ENCODE assay signal across 16 cellular contexts in the genomic region with DNA sequence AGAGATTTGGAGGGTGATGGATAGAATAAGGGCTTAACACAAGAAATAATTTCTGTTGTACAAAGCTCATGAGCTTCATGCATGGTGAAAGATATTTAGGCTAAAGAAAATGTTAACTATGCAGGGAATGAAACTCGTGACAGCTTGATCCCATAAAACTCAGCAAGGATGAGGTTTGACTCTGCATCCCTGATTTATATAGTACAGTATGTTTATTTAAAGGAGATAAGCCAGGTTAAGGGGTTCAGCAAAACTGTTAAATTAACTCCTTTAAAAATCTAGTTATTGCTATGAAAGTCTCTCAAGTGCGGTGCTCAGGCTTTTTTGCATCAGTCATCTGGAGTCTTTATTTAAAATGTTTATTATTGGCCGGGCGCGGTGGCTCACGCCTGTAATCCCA.
"Had no signal": no experiment of that assay in that cellular context is flagged by ENCODE, and none has a peak within 500 bp of the region (broad histone marks: within the 10 kb centered on the region; RNA-seq: fewer than 3 reads in every experiment).

No MANE protein-coding gene starts in this region.

- H3K27ac Mint-ChIP-seq: activated CD4-positive, alpha-beta T cell treated with anti-CD3 and anti-CD28 coated beads, Interleukin-2, amount 10 ng/mL, durations not matched to agents 7 days and 5 days; memory B cell; natural killer cell; stimulated activated naive B cell treated with anti-CD40 and anti-IgM and Interleukin-4, amounts not matched to agents 10 μg/mL and 1 μg/mL and 100 μg/mL, for 72 hours had no signal

- DNase-seq: activated CD4-positive, alpha-beta T cell treated with anti-CD3 and anti-CD28 coated beads, Interleukin-2, amount 10 ng/mL, durations not matched to agents 7 days and 5 days; activated CD8-positive, alpha-beta memory T cell treated with anti-CD3 and anti-CD28 coated beads for 24 hours; activated CD8-positive, alpha-beta memory T cell treated with anti-CD3 and anti-CD28 coated beads, Interleukin-2, amount 50 U/mL, for 48 hours; activated effector memory CD4-positive, alpha-beta T cell treated with anti-CD3 and anti-CD28 coated beads, Interleukin-2, amount 50 U/mL, for 16 hours; activated naive CD4-positive, alpha-beta T cell treated with anti-CD3 and anti-CD28 coated beads, Interleukin-2, amount 50 U/mL, for 16 hours; activated T-cell treated with anti-CD3 and anti-CD28 coated beads, Interleukin-2, amount 50 U/mL, for 48 hours; effector CD4-positive, alpha-beta T cell; heart right ventricle; natural killer cell; posterior cingulate gyrus; stimulated activated naive B cell treated with anti-CD40 and anti-IgM and Interleukin-4, amounts not matched to agents 10 μg/mL and 1 μg/mL and 100 μg/mL, for 72 hours; T-helper 9 cell had no signal

- H3K4me3 ChIP-seq: breast epithelium, heart right ventricle had no signal

- H3K9me3 Mint-ChIP-seq: activated CD4-positive, alpha-beta T cell treated with anti-CD3 and anti-CD28 coated beads, Interleukin-2, amount 10 ng/mL, durations not matched to agents 7 days and 5 days; memory B cell; natural killer cell; stimulated activated naive B cell treated with anti-CD40 and anti-IgM and Interleukin-4, amounts not matched to agents 10 μg/mL and 1 μg/mL and 100 μg/mL, for 72 hours had no signal

- H3K4me1 ChIP-seq: breast epithelium had no signal

- H3K36me3 ChIP-seq: breast epithelium had no signal

- H3K27me3 Mint-ChIP-seq: memory B cell; stimulated activated naive B cell treated with anti-CD40 and anti-IgM and Interleukin-4, amounts not matched to agents 10 μg/mL and 1 μg/mL and 100 μg/mL, for 72 hours had no signal

- H3K4me3 Mint-ChIP-seq: activated CD4-positive, alpha-beta T cell treated with anti-CD3 and anti-CD28 coated beads, Interleukin-2, amount 10 ng/mL, durations not matched to agents 7 days and 5 days; memory B cell; natural killer cell; stimulated activated naive B cell treated with anti-CD40 and anti-IgM and Interleukin-4, amounts not matched to agents 10 μg/mL and 1 μg/mL and 100 μg/mL, for 72 hours had no signal

- H3K4me1 Mint-ChIP-seq: activated CD4-positive, alpha-beta T cell treated with anti-CD3 and anti-CD28 coated beads, Interleukin-2, amount 10 ng/mL, durations not matched to agents 7 days and 5 days; memory B cell; natural killer cell; stimulated activated naive B cell treated with anti-CD40 and anti-IgM and Interleukin-4, amounts not matched to agents 10 μg/mL and 1 μg/mL and 100 μg/mL, for 72 hours had no signal

- H3K36me3 Mint-ChIP-seq: memory B cell; natural killer cell; stimulated activated naive B cell treated with anti-CD40 and anti-IgM and Interleukin-4, amounts not matched to agents 10 μg/mL and 1 μg/mL and 100 μg/mL, for 72 hours had no signal

- ATAC-seq: activated CD4-positive, CD25-positive, alpha-beta regulatory T cell treated with anti-CD3 and anti-CD28 coated beads, Interleukin-2, amount 50 U/mL, for 24 hours; esophagus mucosa; natural killer cell; stimulated activated naive B cell treated with anti-CD40 and anti-IgM and Interleukin-4, amounts not matched to agents 10 μg/mL and 1 μg/mL and 100 μg/mL, for 72 hours had no signal

- H3K9me3 ChIP-seq: breast epithelium, heart right ventricle had no signal

- H3K27me3 ChIP-seq: breast epithelium, heart right ventricle had no signal
